In genomic region chr2:71937401-71937800, GRCh38 we compare ENCODE assay signal across 14 cellular contexts.
A peak's percentile ranks its signal among the peaks of the same experiment; 100 is the strongest.
DNase-seq lines count a peak whose midpoint lies in the region; ATAC-seq and TF ChIP-seq lines count a peak whose summit lies in the region.
"Had no signal": no experiment of that assay in that cellular context is flagged by ENCODE, and none has a peak within 500 bp of the region (broad histone marks: within the 10 kb centered on the region; RNA-seq: fewer than 3 reads in every experiment).

No MANE protein-coding gene starts in this region.

- no peak for ATAC-seq in body of pancreas

- no peak for TF ChIP-seq CTCF in fibroblast of villous mesenchyme (IDR thresholded peaks at IDR 0.05; ENCODE audit: insufficient read depth, low read depth, low read length)
- TF ChIP-seq CTCF in body of pancreas (IDR thresholded peaks at IDR 0.05) = no peak

- WGBS in body of pancreas, 2 donors = 75 to 84% methylated on average over 1 of the region's 1 CpG

- DNase-seq in AG08395 (ENCODE audit: low spot score) = peak; percentile 6
- peak; percentile 6 for DNase-seq in GM03348 (ENCODE audit: low spot score)
- DNase-seq in RPMI7951 (ENCODE audit: low read depth) = peak; percentile 54
- peak; percentile 26 for DNase-seq in fibroblast of villous mesenchyme (ENCODE audit: low read depth)
- no peak for DNase-seq in COLO668 (lab: John Stamatoyannopoulos, UW; ENCODE audit: unreplicated experiment)
- DNase-seq in body of pancreas = no peak
- no peak for DNase-seq in NCI-H187 (lab: John Stamatoyannopoulos, UW)
- DNase-seq: AML-193, COR-L47, DMS 273 treated with DMSO at 0.1 percent for 48 hours, DMS53, DND-41, EL had no signal

- TF ChIP-seq POLR2A in body of pancreas (IDR thresholded peaks at IDR 0.05) = no peak

- H3K9me3 ChIP-seq in body of pancreas = no peaks in the 10 kb centered on the region

- intact Hi-C loops in body of pancreas (cut with DNase I) = no loop called here

- no peak overlapping the region for H3K4me3 ChIP-seq in fibroblast of villous mesenchyme (ENCODE audit: low read depth, low read length)
- H3K4me3 ChIP-seq in body of pancreas = no peak overlapping the region

- H3K4me1 ChIP-seq in body of pancreas = no peaks in the 10 kb centered on the region

- no peaks in the 10 kb centered on the region for H3K27me3 ChIP-seq in body of pancreas

- H3K36me3 ChIP-seq in body of pancreas (replicated peaks in 1 of 2; ENCODE audit: insufficient read depth in 1 of 2, low read depth in 2 of 2) = no peaks in the 10 kb centered on the region

- H3K27ac ChIP-seq in body of pancreas = no peak overlapping the region
- H3K27ac ChIP-seq: C4-2B had no signal

Comparison
In these comparisons a context has a peak if more than half of its experiments do, and no peak if none do; other contexts are left out.
1. DNase-seq: peak in AG08395 (single experiment), GM03348 (single experiment), RPMI7951 (single experiment) and fibroblast of villous mesenchyme (single experiment); none in COLO668 (single experiment), body of pancreas (0 of 4) and NCI-H187 (0 of 2).